ENCODE assay signal across 13 cellular contexts in the genomic region with DNA sequence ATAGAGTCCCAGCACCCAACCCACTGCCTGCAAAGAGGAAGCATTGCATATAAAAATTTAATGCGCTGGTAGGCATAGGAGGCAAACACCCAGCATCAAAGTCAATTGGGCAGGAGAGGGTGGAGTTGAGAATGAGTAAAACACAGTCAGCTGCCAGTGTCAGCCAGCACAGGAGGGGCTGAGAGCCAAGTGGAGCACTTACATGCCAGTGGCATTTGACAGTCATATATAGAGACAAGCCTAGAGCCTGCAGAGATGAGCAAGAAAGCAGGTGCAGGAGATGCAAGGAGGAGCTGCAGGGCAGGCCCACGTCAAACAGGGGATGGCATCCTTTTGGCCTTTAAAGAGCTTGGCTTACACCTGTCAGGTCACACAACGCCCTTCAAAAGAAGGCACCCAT. TPM values are rescaled to one million over a fixed set of nuclear protein-coding genes. Genes with fewer than 3 reads are reported as not detected.
DNase-seq lines count a peak whose midpoint lies in the region; ATAC-seq, FAIRE-seq and TF ChIP-seq lines count a peak whose summit lies in the region.
"Had no signal": no experiment of that assay in that cellular context is flagged by ENCODE, and none has a peak within 500 bp of the region (broad histone marks: within the 10 kb centered on the region; RNA-seq: fewer than 3 reads in every experiment).

No MANE protein-coding gene starts in this region.

- no peak overlapping the region for H3K4me3 Mint-ChIP-seq in activated naive CD8-positive, alpha-beta T cell treated with anti-CD3 and anti-CD28 coated beads, Interleukin-2, amount 50 U/mL, for 24 hours
- no peak overlapping the region for H3K4me3 Mint-ChIP-seq in activated naive CD8-positive, alpha-beta T cell treated with anti-CD3 and anti-CD28 coated beads for 36 hours
- no peak overlapping the region for H3K4me3 Mint-ChIP-seq in activated CD4-positive, alpha-beta memory T cell treated with anti-CD3 and anti-CD28 coated beads, Interleukin-2, amount 10 ng/mL, durations not matched to agents 7 days and 5 days

- H3K36me3 Mint-ChIP-seq in activated naive CD8-positive, alpha-beta T cell treated with anti-CD3 and anti-CD28 coated beads, Interleukin-2, amount 50 U/mL, for 24 hours (ENCODE audit: low read depth) = no peaks in the 10 kb centered on the region
- no peaks in the 10 kb centered on the region for H3K36me3 Mint-ChIP-seq in activated naive CD8-positive, alpha-beta T cell treated with anti-CD3 and anti-CD28 coated beads for 36 hours
- peaks cover 5% of the 10 kb centered on the region for H3K36me3 Mint-ChIP-seq in activated CD4-positive, alpha-beta memory T cell treated with anti-CD3 and anti-CD28 coated beads, Interleukin-2, amount 10 ng/mL, durations not matched to agents 7 days and 5 days (ENCODE audit: low read depth)

- no peak for TF ChIP-seq POLR2A in HepG2 (IDR thresholded peaks at IDR 0.05; ENCODE audit: insufficient read depth in 1 of 2, low read depth in 2 of 2, low read length in 2 of 2)

- peaks cover 0 to 3% of the 10 kb centered on the region in 2 experiments; a peak in 1 of 5 replicates for H3K27me3 ChIP-seq in HepG2 (ENCODE audit: control insufficient read depth in 1 of 2, insufficient read depth in 2 of 2, low read length in 2 of 2)
- H3K27me3 ChIP-seq in pancreas = no peaks in the 10 kb centered on the region
- H3K27me3 ChIP-seq: adrenal gland had no signal

- H3K27ac Mint-ChIP-seq in activated naive CD8-positive, alpha-beta T cell treated with anti-CD3 and anti-CD28 coated beads, Interleukin-2, amount 50 U/mL, for 24 hours = no peak overlapping the region
- H3K27ac Mint-ChIP-seq in activated naive CD8-positive, alpha-beta T cell treated with anti-CD3 and anti-CD28 coated beads for 36 hours = no peak overlapping the region
- H3K27ac Mint-ChIP-seq in activated CD4-positive, alpha-beta memory T cell treated with anti-CD3 and anti-CD28 coated beads, Interleukin-2, amount 10 ng/mL, durations not matched to agents 7 days and 5 days = peak overlapping the region; percentile 83

- WGBS in HepG2 (ENCODE audit: low lambda C conversion rate) = 65% methylated on average over 3 of the region's 3 CpGs
- 85 to 92% methylated on average over 3 of the region's 3 CpGs for WGBS in pancreas, 2 donors

- peaks cover 17% of the 10 kb centered on the region for H3K4me1 Mint-ChIP-seq in activated naive CD8-positive, alpha-beta T cell treated with anti-CD3 and anti-CD28 coated beads, Interleukin-2, amount 50 U/mL, for 24 hours
- peaks cover 13% of the 10 kb centered on the region for H3K4me1 Mint-ChIP-seq in activated naive CD8-positive, alpha-beta T cell treated with anti-CD3 and anti-CD28 coated beads for 36 hours
- H3K4me1 Mint-ChIP-seq in activated CD4-positive, alpha-beta memory T cell treated with anti-CD3 and anti-CD28 coated beads, Interleukin-2, amount 10 ng/mL, durations not matched to agents 7 days and 5 days = peaks cover 35% of the 10 kb centered on the region

- H3K36me3 ChIP-seq in HepG2 (replicated peaks in 1 of 2; ENCODE audit: control insufficient read depth in 1 of 2, insufficient read depth in 2 of 2, low read length in 2 of 2) (no peaks in the 10 kb centered on the region), pancreas (no peaks in the 10 kb centered on the region)
- H3K36me3 ChIP-seq: adrenal gland, lower lobe of right lung had no signal

- H3K4me1 ChIP-seq in HepG2 (ENCODE audit: insufficient read depth, low read length) (peaks cover 21% of the 10 kb centered on the region), pancreas (no peaks in the 10 kb centered on the region)

- H4K20me1 ChIP-seq in HepG2 (ENCODE audit: insufficient read depth, low read length) = no peaks in the 10 kb centered on the region

- BruUV-seq in HepG2 (replicated peaks; lab: Mats Ljungman, UMichigan) = no TSS peak

- POLR2A ChIA-PET in activated CD4-positive, alpha-beta memory T cell treated with anti-CD3 and anti-CD28 coated beads, Interleukin-2, amount 10 ng/mL, durations not matched to agents 7 days and 5 days (lab: Charles Lee) = interaction anchor here (1.0 to 3.4 kb wide), 4 partner anchors 20 to 135 kb away, joined by 3 to 28 read pairs (median 10); partner anchors contain the start of genes MTHFS and ZFAND6
- POLR2A ChIA-PET in HepG2 (lab: Yijun Ruan, JAX) = no interaction called here

- H3K9ac ChIP-seq in HepG2 (ENCODE audit: insufficient read depth, low read depth, low read length) = no peak overlapping the region

- CTCF ChIA-PET in activated CD4-positive, alpha-beta memory T cell treated with anti-CD3 and anti-CD28 coated beads, Interleukin-2, amount 10 ng/mL, durations not matched to agents 7 days and 5 days (lab: Charles Lee) = interaction anchor here (0.7 to 1.0 kb wide), 2 partner anchors 31 to 39 kb away, joined by 3 read pairs; no protein-coding TSS in a partner anchor
- CTCF ChIA-PET in HepG2 (lab: Yijun Ruan, JAX; ENCODE audit: low intra/inter-chr PET ratio, low total read pairs) = no interaction called here

- H3K79me2 ChIP-seq in HepG2 (ENCODE audit: insufficient read depth, low read length) = no peaks in the 10 kb centered on the region

- FAIRE-seq in HepG2 (lab: Jason Lieb, UNC) = no peak
- no peak for FAIRE-seq in pancreas (lab: Jason Lieb, UNC)
- FAIRE-seq: TTC549 had no signal

- no peak for TF ChIP-seq RAD21 in HepG2 (CRISPR knock-in tag; IDR thresholded peaks at IDR 0.05)

- no peaks in the 10 kb centered on the region for H3K9me3 ChIP-seq in HepG2 (ENCODE audit: low read length)
- no peaks in the 10 kb centered on the region for H3K9me3 ChIP-seq in pancreas
- H3K9me3 ChIP-seq: adrenal gland, lower lobe of right lung had no signal

- no peaks in the 10 kb centered on the region for H3K9me3 Mint-ChIP-seq in activated naive CD8-positive, alpha-beta T cell treated with anti-CD3 and anti-CD28 coated beads, Interleukin-2, amount 50 U/mL, for 24 hours
- no peaks in the 10 kb centered on the region for H3K9me3 Mint-ChIP-seq in activated naive CD8-positive, alpha-beta T cell treated with anti-CD3 and anti-CD28 coated beads for 36 hours
- H3K9me3 Mint-ChIP-seq in activated CD4-positive, alpha-beta memory T cell treated with anti-CD3 and anti-CD28 coated beads, Interleukin-2, amount 10 ng/mL, durations not matched to agents 7 days and 5 days = no peaks in the 10 kb centered on the region

- H3K27me3 Mint-ChIP-seq in activated naive CD8-positive, alpha-beta T cell treated with anti-CD3 and anti-CD28 coated beads, Interleukin-2, amount 50 U/mL, for 24 hours = no peaks in the 10 kb centered on the region
- H3K27me3 Mint-ChIP-seq in activated naive CD8-positive, alpha-beta T cell treated with anti-CD3 and anti-CD28 coated beads for 36 hours = no peaks in the 10 kb centered on the region
- H3K27me3 Mint-ChIP-seq in activated CD4-positive, alpha-beta memory T cell treated with anti-CD3 and anti-CD28 coated beads, Interleukin-2, amount 10 ng/mL, durations not matched to agents 7 days and 5 days = no peaks in the 10 kb centered on the region

- H3K27ac ChIP-seq in HepG2 (ENCODE audit: extremely low read length, insufficient read depth, low read length) = no peak overlapping the region
- no peak overlapping the region for H3K27ac ChIP-seq in pancreas
- H3K27ac ChIP-seq: adrenal gland, C4-2B, lower lobe of right lung had no signal

- TF ChIP-seq EP300 in HepG2 (IDR thresholded peaks at IDR 0.05; ENCODE audit: low read depth in 2 of 2, low read length in 2 of 2) = no peak
- TF ChIP-seq EP300 in HepG2 (CRISPR knock-in tag; IDR thresholded peaks at IDR 0.05; ENCODE audit: borderline replicate concordance) = no peak

- H3K4me2 ChIP-seq in HepG2 (ENCODE audit: low read depth, low read length) = no peak overlapping the region

- no peak for DNase-seq in activated naive CD8-positive, alpha-beta T cell treated with anti-CD3 and anti-CD28 coated beads, Interleukin-2, amount 50 U/mL, for 24 hours
- DNase-seq in activated naive CD8-positive, alpha-beta T cell treated with anti-CD3 and anti-CD28 coated beads for 36 hours = no peak
- DNase-seq in NCI-H2029 treated with DMSO at 0.1 percent for 48 hours (lab: John Stamatoyannopoulos, UW) (peak; percentile 4), renal cortical epithelial cell (ENCODE audit: low read depth) (peak; percentile 22), HepG2 (ENCODE audit: low spot score) (no peak), pancreas (no peak), kidney glomerular epithelial cell (lab: John Stamatoyannopoulos, UW) (no peak)
- peak; percentile 30 for DNase-seq in activated CD4-positive, alpha-beta memory T cell treated with anti-CD3 and anti-CD28 coated beads, Interleukin-2, amount 10 ng/mL, durations not matched to agents 7 days and 5 days
- DNase-seq: lower lobe of right lung, NCI-H524 treated with DMSO at 0.1 percent for 48 hours had no signal

- intact Hi-C loops in HepG2 (cut with micrococcal nuclease; ENCODE audit: unreplicated experiment) = no loop called here
- intact Hi-C loops in pancreas (cut with DNase I) = no loop called here

- TF ChIP-seq CTCF in HepG2 (CRISPR knock-in tag; IDR thresholded peaks at IDR 0.05) = no peak
- TF ChIP-seq CTCF in pancreas (IDR thresholded peaks at IDR 0.05) = no peak

- peak; percentile 34 for ATAC-seq in activated naive CD8-positive, alpha-beta T cell treated with anti-CD3 and anti-CD28 coated beads, Interleukin-2, amount 50 U/mL, for 24 hours
- ATAC-seq in HepG2 (no peak), pancreas (no peak)
- ATAC-seq: lower lobe of right lung had no signal

- H2AFZ ChIP-seq in HepG2 (ENCODE audit: low read length) = no peak overlapping the region

- in situ Hi-C loops in HepG2 (cut with HindIII; ENCODE audit: extremely low pct_ligation_motif_present, low pct_unique_long_range_greater_than_20kb) = no loop called here

- H3K4me3 ChIP-seq in HepG2 (replicated peaks in 1 of 3; ENCODE audit: insufficient read depth in 1 of 3, low read depth in 2 of 3, low read length in 3 of 3) (no peak overlapping the region), pancreas (no peak overlapping the region)
- H3K4me3 ChIP-seq: adrenal gland, lower lobe of right lung had no signal

RNA-seq across cellular contexts. Expression of gene ZFAND6, which starts 27.6 kb away (rescaled TPM):
- total RNA-seq in activated naive CD8-positive, alpha-beta T cell treated with anti-CD3 and anti-CD28 coated beads for 36 hours = 10 to 100 TPM; 25.5 to 28.7 TPM
- total RNA-seq in activated CD4-positive, alpha-beta memory T cell treated with anti-CD3 and anti-CD28 coated beads, Interleukin-2, amount 10 ng/mL, durations not matched to agents 7 days and 5 days = 10 to 100 TPM; 46.7 to 48.7 TPM
- 203 and 290 TPM in 2 replicates for total RNA-seq in renal cortical epithelial cell
- 84.2 and 116 TPM in 2 replicates for total RNA-seq in HepG2 (2016; rRNA removed; fragmentation: Illumina TruSeq; extraction: Trizol)
- 163 and 169 TPM in 2 replicates for total RNA-seq in HepG2 (2016; cell fraction: cytosol; rRNA removed; fragmentation: Illumina TruSeq; extraction: Trizol; ENCODE audit: low read depth)
- 84.8 and 120 TPM in 2 replicates for total RNA-seq in HepG2 (2016; cell fraction: insoluble cytoplasmic fraction; rRNA removed; fragmentation: Illumina TruSeq; extraction: Trizol)
- total RNA-seq in HepG2 (2016; cell fraction: membrane; rRNA removed; fragmentation: Illumina TruSeq; extraction: Trizol) = 61.5 and 72.0 TPM in 2 replicates
- total RNA-seq in HepG2 (2016; cell fraction: nucleus; rRNA removed; fragmentation: Illumina TruSeq; extraction: Trizol) = 53.8 and 55.3 TPM in 2 replicates
- 107 and 115 TPM in 2 replicates for polyA plus RNA-seq in HepG2 (2011; rRNA removed)
- 73.1 and 90.8 TPM in 2 replicates for polyA plus RNA-seq in HepG2 (2011; cell fraction: cytosol; rRNA removed)
- 23.5 and 26.7 TPM in 2 replicates for polyA plus RNA-seq in HepG2 (2011; cell fraction: nucleus; rRNA removed)
- polyA plus RNA-seq in HepG2 (2012) = 56.0 and 64.2 TPM in 2 replicates
- 14.8 and 17.1 TPM in 2 replicates for polyA plus RNA-seq in HepG2 (2016; cell fraction: cytosol; fragmentation: Illumina TruSeq; extraction: Trizol; ENCODE audit: low read depth)
- 108 and 110 TPM in 2 replicates for polyA plus RNA-seq in HepG2 (2016; cell fraction: insoluble cytoplasmic fraction; fragmentation: Illumina TruSeq; extraction: Trizol; ENCODE audit: low read depth)
- 27.8 and 29.0 TPM in 2 replicates for polyA plus RNA-seq in HepG2 (2016; cell fraction: membrane; fragmentation: Illumina TruSeq; extraction: Trizol; ENCODE audit: low read depth)
- polyA plus RNA-seq in HepG2 (2016; cell fraction: nucleus; fragmentation: Illumina TruSeq; extraction: Trizol; ENCODE audit: insufficient read depth, low read depth) = 53.6 and 59.5 TPM in 2 replicates
- 52.9 and 70.2 TPM in 2 replicates for polyA minus RNA-seq in HepG2 (2011; rRNA and poly(A)+ RNA removed; ENCODE audit: low replicate concordance)
- polyA minus RNA-seq in HepG2 (2011; cell fraction: cytosol; rRNA and poly(A)+ RNA removed) = 77.0 and 77.7 TPM in 2 replicates
- polyA minus RNA-seq in HepG2 (2011; cell fraction: nucleus; rRNA and poly(A)+ RNA removed) = 80.9 and 83.3 TPM in 2 replicates
- total RNA-seq in pancreas = 10 to 100 TPM; 16.9 to 33.1 (median 18.8) TPM
- 10 to 100 TPM; 18.3 to 41.5 TPM for polyA plus RNA-seq in pancreas

Comparison
In these comparisons a context has a peak if more than half of its experiments do, and no peak if none do; other contexts are left out.
1. DNase-seq: peak in NCI-H2029 treated with DMSO at 0.1 percent for 48 hours (single experiment), activated CD4-positive, alpha-beta memory T cell treated with anti-CD3 and anti-CD28 coated beads, Interleukin-2, amount 10 ng/mL, durations not matched to agents 7 days and 5 days (single experiment) and renal cortical epithelial cell (single experiment); none in activated naive CD8-positive, alpha-beta T cell treated with anti-CD3 and anti-CD28 coated beads, Interleukin-2, amount 50 U/mL, for 24 hours (single experiment), activated naive CD8-positive, alpha-beta T cell treated with anti-CD3 and anti-CD28 coated beads for 36 hours (single experiment), HepG2 (single experiment), pancreas (0 of 6) and kidney glomerular epithelial cell (single experiment).